Comparison of ENCODE assay signal across 8 cellular contexts in genomic region chr9:129176786-129177442, GRCh38. TPM values are rescaled to one million over a fixed set of nuclear protein-coding genes. Genes with fewer than 3 reads are reported as not detected.
DNase-seq lines count a peak whose midpoint lies in the region; ATAC-seq and TF ChIP-seq lines count a peak whose summit lies in the region.

No MANE protein-coding gene starts in this region.

- peaks cover 14% of the 10 kb centered on the region for H3K27me3 Mint-ChIP-seq in brain
- peaks cover 15% of the 10 kb centered on the region for H3K27me3 Mint-ChIP-seq in stimulated activated naive CD8-positive, alpha-beta T cell treated with anti-CD3 and anti-CD28 coated beads, Interleukin-15, Interleukin-2, amounts not matched to agents 100 ng/mL and 50 ng/mL, for 24 hours

- peaks cover 0 to 9% (median 0%) of the 10 kb centered on the region in 5 experiments for H3K9me3 Mint-ChIP-seq in brain
- no peaks in the 10 kb centered on the region for H3K9me3 Mint-ChIP-seq in stimulated activated naive CD8-positive, alpha-beta T cell treated with anti-CD3 and anti-CD28 coated beads, Interleukin-15, Interleukin-2, amounts not matched to agents 100 ng/mL and 50 ng/mL, for 24 hours

- H3K4me1 Mint-ChIP-seq in brain: peaks cover 44% of the 10 kb centered on the region
- peaks cover 13% of the 10 kb centered on the region for H3K4me1 Mint-ChIP-seq in stimulated activated naive CD8-positive, alpha-beta T cell treated with anti-CD3 and anti-CD28 coated beads, Interleukin-15, Interleukin-2, amounts not matched to agents 100 ng/mL and 50 ng/mL, for 24 hours (ENCODE audit: low read depth)

- peak overlapping the region; percentile 92 to 99 (median 98) for H3K27ac Mint-ChIP-seq in brain
- no peak overlapping the region for H3K27ac Mint-ChIP-seq in stimulated activated naive CD8-positive, alpha-beta T cell treated with anti-CD3 and anti-CD28 coated beads, Interleukin-15, Interleukin-2, amounts not matched to agents 100 ng/mL and 50 ng/mL, for 24 hours

- H3K4me3 Mint-ChIP-seq in brain: peak overlapping the region; percentile 91 to 94 (median 92)
- peak overlapping the region; percentile 84 for H3K4me3 Mint-ChIP-seq in stimulated activated naive CD8-positive, alpha-beta T cell treated with anti-CD3 and anti-CD28 coated beads, Interleukin-15, Interleukin-2, amounts not matched to agents 100 ng/mL and 50 ng/mL, for 24 hours

- no peak for TF ChIP-seq CTCF in brain (conservative IDR thresholded peaks at IDR 0.05)

- ATAC-seq in GM21526 (IDR thresholded peaks at IDR 0.05; ENCODE audit: low FRiP score, unreplicated experiment): no peak

- no peaks in the 10 kb centered on the region for H3K36me3 Mint-ChIP-seq in brain
- no peaks in the 10 kb centered on the region for H3K36me3 Mint-ChIP-seq in stimulated activated naive CD8-positive, alpha-beta T cell treated with anti-CD3 and anti-CD28 coated beads, Interleukin-15, Interleukin-2, amounts not matched to agents 100 ng/mL and 50 ng/mL, for 24 hours (ENCODE audit: low read depth)

- peak; percentile 36 for DNase-seq in NCI-H82 (lab: John Stamatoyannopoulos, UW)
- DNase-seq in NCI-H82 treated with DMSO at 0.1 percent for 48 hours (lab: John Stamatoyannopoulos, UW; ENCODE audit: unreplicated experiment): no peak
- peak; percentile 68 for DNase-seq in NCI-H69 (lab: John Stamatoyannopoulos, UW)
- DNase-seq in kidney tubule cell (ENCODE audit: low spot score): peak; percentile 47
- no peak for DNase-seq in iPS-NIHi11 (ENCODE audit: low spot score)

RNA-seq across cellular contexts. Expression of gene IER5L, which starts 1.1 kb away (rescaled TPM):
- polyA plus RNA-seq in brain (ENCODE audit: insufficient read depth, low read depth, low replicate concordance): 9.6 TPM

Comparison
In these comparisons a context has a peak if more than half of its experiments do, and no peak if none do; other contexts are left out.
1. DNase-seq: peak in NCI-H82 (single experiment), NCI-H69 (single experiment) and kidney tubule cell (single experiment); none in NCI-H82 treated with DMSO at 0.1 percent for 48 hours (single experiment) and iPS-NIHi11 (single experiment).